Comparison of ENCODE assay signal across 27 cellular contexts in the genomic region with DNA sequence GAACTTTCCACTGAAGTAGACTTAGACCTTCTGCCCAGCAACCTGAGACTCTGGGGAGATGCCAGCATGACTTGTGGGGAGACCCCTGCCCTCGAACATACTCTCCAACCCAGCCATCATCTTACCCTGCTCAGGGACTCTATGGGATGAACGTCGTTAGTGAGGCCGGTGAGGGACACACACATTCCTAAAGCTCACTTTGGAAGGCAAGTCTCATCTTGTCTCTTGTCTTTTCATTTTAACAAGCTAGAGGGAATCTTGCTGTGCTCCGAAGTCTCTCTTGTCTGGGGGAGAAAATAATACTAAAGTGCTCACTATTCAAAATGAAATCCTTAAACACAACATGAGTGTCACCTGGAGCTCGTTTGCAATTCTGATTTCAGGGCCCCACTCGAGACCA.
"Had no signal": no experiment of that assay in that cellular context is flagged by ENCODE, and none has a peak within 500 bp of the region (broad histone marks: within the 10 kb centered on the region; RNA-seq: fewer than 3 reads in every experiment).

No MANE protein-coding gene starts in this region.

- H3K27ac ChIP-seq: brain microvascular endothelial cell, gastrocnemius medialis, right lobe of liver, tibial artery, uterus had no signal

- H3K4me1 ChIP-seq: gastrocnemius medialis, right lobe of liver, tibial artery, uterus had no signal

- H3K4me1 Mint-ChIP-seq: stimulated activated naive CD8-positive, alpha-beta T cell treated with anti-CD3 and anti-CD28 coated beads, Interleukin-15, amount 100 ng/mL, for 72 hours had no signal

- FAIRE-seq: islet of Langerhans, TTC549 had no signal

- H3K4me3 ChIP-seq: gastrocnemius medialis, right lobe of liver, skin epidermis, tibial artery, uterus had no signal

- H3K9me3 ChIP-seq: gastrocnemius medialis, right lobe of liver, uterus had no signal

- H3K36me3 ChIP-seq: brain microvascular endothelial cell, gastrocnemius medialis, heart left ventricle, right lobe of liver, tibial artery, uterus had no signal

- H3K9me3 Mint-ChIP-seq: activated naive CD4-positive, alpha-beta T cell treated with anti-CD3 and anti-CD28 coated beads, Interleukin-2, amount 50 U/mL, for 72 hours; activated T-cell treated with anti-CD3 and anti-CD28 coated beads, Interleukin-2, amount 50 U/mL, for 24 hours; activated T-helper 17 cell treated with anti-CD3 and anti-CD28 coated beads, Interleukin-2, amount 50 U/mL, for 72 hours; stimulated activated effector memory CD8-positive, alpha-beta T cell treated with anti-CD3 and anti-CD28 coated beads, Interleukin-12 subunit alpha, Interleukin-12 subunit beta, amount 100 ng/mL, for 72 hours; stimulated activated naive CD8-positive, alpha-beta T cell treated with anti-CD3 and anti-CD28 coated beads, Interleukin-15, amount 100 ng/mL, for 72 hours had no signal

- H3K27me3 ChIP-seq: gastrocnemius medialis, heart left ventricle, right lobe of liver, uterus had no signal

- DNase-seq: activated CD8-positive, alpha-beta memory T cell treated with anti-CD3 and anti-CD28 coated beads for 24 hours; activated CD8-positive, alpha-beta memory T cell treated with anti-CD3 and anti-CD28 coated beads, Interleukin-2, amount 50 U/mL, for 4 hours; activated T-cell treated with anti-CD3 and anti-CD28 coated beads, Interleukin-2, amount 50 U/mL, for 24 hours; aorta; brain microvascular endothelial cell; central memory CD4-positive, alpha-beta T cell; dermis blood vessel endothelial cell; effector CD8-positive, alpha-beta T cell; gastrocnemius medialis; heart left ventricle; left cardiac atrium; mesenchymal stem cell; naive thymus-derived CD4-positive, alpha-beta T cell; occipital lobe; right lobe of liver; stimulated activated CD4-positive, alpha-beta T cell treated with anti-CD3 and anti-CD28 coated beads, Interleukin-1b, Interleukin-23, amount 100 ng/mL, for 48 hours; stimulated activated naive CD8-positive, alpha-beta T cell treated with anti-CD3 and anti-CD28 coated beads, Interleukin-15, amount 100 ng/mL, for 72 hours; tibial artery; uterus had no signal

- H3K36me3 Mint-ChIP-seq: activated naive CD4-positive, alpha-beta T cell treated with anti-CD3 and anti-CD28 coated beads, Interleukin-2, amount 50 U/mL, for 72 hours; naive thymus-derived CD4-positive, alpha-beta T cell; stimulated activated effector memory CD8-positive, alpha-beta T cell treated with anti-CD3 and anti-CD28 coated beads, Interleukin-12 subunit alpha, Interleukin-12 subunit beta, amount 100 ng/mL, for 72 hours had no signal

- ATAC-seq: activated naive CD4-positive, alpha-beta T cell treated with anti-CD3 and anti-CD28 coated beads, Interleukin-2, amount 50 U/mL, for 72 hours; activated T-helper 17 cell treated with anti-CD3 and anti-CD28 coated beads, Interleukin-2, amount 50 U/mL, for 72 hours; naive thymus-derived CD4-positive, alpha-beta T cell; right lobe of liver; stimulated activated effector memory CD8-positive, alpha-beta T cell treated with anti-CD3 and anti-CD28 coated beads, Interleukin-12 subunit alpha, Interleukin-12 subunit beta, amount 100 ng/mL, for 72 hours; stimulated activated naive CD8-positive, alpha-beta T cell treated with anti-CD3 and anti-CD28 coated beads, Interleukin-15, amount 100 ng/mL, for 72 hours had no signal

- H3K27me3 Mint-ChIP-seq: stimulated activated naive CD8-positive, alpha-beta T cell treated with anti-CD3 and anti-CD28 coated beads, Interleukin-15, amount 100 ng/mL, for 72 hours had no signal

- H3K4me3 Mint-ChIP-seq: activated T-cell treated with anti-CD3 and anti-CD28 coated beads, Interleukin-2, amount 50 U/mL, for 24 hours; activated T-helper 17 cell treated with anti-CD3 and anti-CD28 coated beads, Interleukin-2, amount 50 U/mL, for 72 hours; naive thymus-derived CD4-positive, alpha-beta T cell; neural crest cell; stimulated activated effector memory CD8-positive, alpha-beta T cell treated with anti-CD3 and anti-CD28 coated beads, Interleukin-12 subunit alpha, Interleukin-12 subunit beta, amount 100 ng/mL, for 72 hours; stimulated activated naive CD8-positive, alpha-beta T cell treated with anti-CD3 and anti-CD28 coated beads, Interleukin-15, amount 100 ng/mL, for 72 hours; WTC11 had no signal

- H3K27ac Mint-ChIP-seq: activated naive CD4-positive, alpha-beta T cell treated with anti-CD3 and anti-CD28 coated beads, Interleukin-2, amount 50 U/mL, for 72 hours; activated T-cell treated with anti-CD3 and anti-CD28 coated beads, Interleukin-2, amount 50 U/mL, for 24 hours; activated T-helper 17 cell treated with anti-CD3 and anti-CD28 coated beads, Interleukin-2, amount 50 U/mL, for 72 hours; naive thymus-derived CD4-positive, alpha-beta T cell; stimulated activated effector memory CD8-positive, alpha-beta T cell treated with anti-CD3 and anti-CD28 coated beads, Interleukin-12 subunit alpha, Interleukin-12 subunit beta, amount 100 ng/mL, for 72 hours; stimulated activated naive CD8-positive, alpha-beta T cell treated with anti-CD3 and anti-CD28 coated beads, Interleukin-15, amount 100 ng/mL, for 72 hours; WTC11 had no signal
